Comparison of ENCODE assay signal across 15 cellular contexts in genomic region chr11:47991894-47992293, GRCh38. TPM values are rescaled to one million over a fixed set of nuclear protein-coding genes. Genes with fewer than 3 reads are reported as not detected.
DNase-seq lines count a peak whose midpoint lies in the region; ATAC-seq and TF ChIP-seq lines count a peak whose summit lies in the region.
"Had no signal": no experiment of that assay in that cellular context is flagged by ENCODE, and none has a peak within 500 bp of the region (broad histone marks: within the 10 kb centered on the region; RNA-seq: fewer than 3 reads in every experiment).

No MANE protein-coding gene starts in this region.

- peak overlapping the region; percentile 7 to 83 (median 62) for H3K27ac ChIP-seq in Peyer's patch
- H3K27ac ChIP-seq: adrenal gland, RWPE1, uterus had no signal

- H3K36me3 ChIP-seq in Peyer's patch, result no peaks in the 10 kb centered on the region
- H3K36me3 ChIP-seq: adrenal gland, uterus had no signal

- DNase-seq in activated naive CD4-positive, alpha-beta T cell treated with anti-CD3 and anti-CD28 coated beads for 36 hours, result no peak
- no peak for DNase-seq in activated naive CD4-positive, alpha-beta T cell treated with Interleukin-2 at 50 U/mL for 16 hours
- DNase-seq in Peyer's patch, result no peak
- no peak for DNase-seq in immature natural killer cell
- DNase-seq in stimulated activated effector memory CD8-positive, alpha-beta T cell treated with anti-CD3 and anti-CD28 coated beads, Interleukin-12 subunit alpha, Interleukin-12 subunit beta, amount 100 ng/mL, for 72 hours (ENCODE audit: low spot score in 2 of 2), result no peak
- no peak for DNase-seq in activated CD8-positive, alpha-beta memory T cell treated with anti-CD3 and anti-CD28 coated beads for 24 hours
- DNase-seq in islet precursor cell, result no peak
- DNase-seq: activated CD8-positive, alpha-beta memory T cell treated with anti-CD3 and anti-CD28 coated beads, Interleukin-2, amount 10 ng/mL, durations not matched to agents 7 days and 5 days; adrenal gland; IMR-90; uterus had no signal

- no peaks in the 10 kb centered on the region for H3K27me3 Mint-ChIP-seq in activated naive CD4-positive, alpha-beta T cell treated with anti-CD3 and anti-CD28 coated beads for 36 hours (ENCODE audit: low read depth)
- peaks cover 0 to 2% (median 0%) of the 10 kb centered on the region in 3 donors for H3K27me3 Mint-ChIP-seq in immature natural killer cell (ENCODE audit: low read depth in 3 of 3)
- H3K27me3 Mint-ChIP-seq: activated CD8-positive, alpha-beta memory T cell treated with anti-CD3 and anti-CD28 coated beads, Interleukin-2, amount 10 ng/mL, durations not matched to agents 7 days and 5 days; dendritic cell treated with granulocyte-macrophage colony-stimulating factor and Interleukin-4, amounts not matched to agents 40 ng/mL and 50 ng/mL, for 4 days had no signal

- peak overlapping the region; percentile 54 for H3K27ac Mint-ChIP-seq in activated naive CD4-positive, alpha-beta T cell treated with anti-CD3 and anti-CD28 coated beads for 36 hours
- H3K27ac Mint-ChIP-seq in immature natural killer cell, result peak overlapping the region in 5 of 6 donors; percentile 47 to 85 (median 73)
- peak overlapping the region; percentile 74 for H3K27ac Mint-ChIP-seq in stimulated activated effector memory CD8-positive, alpha-beta T cell treated with anti-CD3 and anti-CD28 coated beads, Interleukin-12 subunit alpha, Interleukin-12 subunit beta, amount 100 ng/mL, for 72 hours

- CTCF ChIA-PET in activated naive CD4-positive, alpha-beta T cell treated with anti-CD3 and anti-CD28 coated beads for 36 hours (lab: Charles Lee), result interaction anchor here (0.5 to 2.7 kb wide), 2 partner anchors 9 to 138 kb away, joined by 3 to 13 read pairs; no protein-coding TSS in a partner anchor

- H3K36me3 Mint-ChIP-seq in activated naive CD4-positive, alpha-beta T cell treated with anti-CD3 and anti-CD28 coated beads for 36 hours (ENCODE audit: low read depth), result no peaks in the 10 kb centered on the region
- H3K36me3 Mint-ChIP-seq in immature natural killer cell, result no peaks in the 10 kb centered on the region
- H3K36me3 Mint-ChIP-seq in stimulated activated effector memory CD8-positive, alpha-beta T cell treated with anti-CD3 and anti-CD28 coated beads, Interleukin-12 subunit alpha, Interleukin-12 subunit beta, amount 100 ng/mL, for 72 hours, result peaks cover 33% of the 10 kb centered on the region
- H3K36me3 Mint-ChIP-seq: mesothelial cell of epicardium had no signal

- TF ChIP-seq POLR2A in Peyer's patch (IDR thresholded peaks at IDR 0.05), result no peak

- H3K4me1 Mint-ChIP-seq in activated naive CD4-positive, alpha-beta T cell treated with anti-CD3 and anti-CD28 coated beads for 36 hours (ENCODE audit: low read depth), result peaks cover 51% of the 10 kb centered on the region
- peaks cover 53 to 77% of the 10 kb centered on the region in 2 donors for H3K4me1 Mint-ChIP-seq in immature natural killer cell
- H3K4me1 Mint-ChIP-seq in stimulated activated effector memory CD8-positive, alpha-beta T cell treated with anti-CD3 and anti-CD28 coated beads, Interleukin-12 subunit alpha, Interleukin-12 subunit beta, amount 100 ng/mL, for 72 hours, result peaks cover 45% of the 10 kb centered on the region

- peak overlapping the region; percentile 58 for H3K4me3 Mint-ChIP-seq in activated naive CD4-positive, alpha-beta T cell treated with anti-CD3 and anti-CD28 coated beads for 36 hours
- no peak overlapping the region for H3K4me3 Mint-ChIP-seq in immature natural killer cell
- peak overlapping the region; percentile 44 for H3K4me3 Mint-ChIP-seq in stimulated activated effector memory CD8-positive, alpha-beta T cell treated with anti-CD3 and anti-CD28 coated beads, Interleukin-12 subunit alpha, Interleukin-12 subunit beta, amount 100 ng/mL, for 72 hours
- H3K4me3 Mint-ChIP-seq: dendritic cell treated with granulocyte-macrophage colony-stimulating factor and Interleukin-4, amounts not matched to agents 40 ng/mL and 50 ng/mL, for 4 days had no signal

- H3K27me3 ChIP-seq in Peyer's patch, result no peaks in the 10 kb centered on the region
- H3K27me3 ChIP-seq: adrenal gland, uterus had no signal

- H3K9me3 ChIP-seq in Peyer's patch, result no peaks in the 10 kb centered on the region
- H3K9me3 ChIP-seq: adrenal gland, uterus had no signal

- intact Hi-C loops in activated naive CD4-positive, alpha-beta T cell treated with anti-CD3 and anti-CD28 coated beads for 36 hours (cut with micrococcal nuclease), result no loop called here

- no peaks in the 10 kb centered on the region for H3K9me3 Mint-ChIP-seq in activated naive CD4-positive, alpha-beta T cell treated with anti-CD3 and anti-CD28 coated beads for 36 hours
- no peaks in the 10 kb centered on the region for H3K9me3 Mint-ChIP-seq in immature natural killer cell
- H3K9me3 Mint-ChIP-seq in stimulated activated effector memory CD8-positive, alpha-beta T cell treated with anti-CD3 and anti-CD28 coated beads, Interleukin-12 subunit alpha, Interleukin-12 subunit beta, amount 100 ng/mL, for 72 hours, result no peaks in the 10 kb centered on the region
- H3K9me3 Mint-ChIP-seq: dendritic cell treated with granulocyte-macrophage colony-stimulating factor and Interleukin-4, amounts not matched to agents 40 ng/mL and 50 ng/mL, for 4 days; mesothelial cell of epicardium had no signal

- no peak for ATAC-seq in stimulated activated effector memory CD8-positive, alpha-beta T cell treated with anti-CD3 and anti-CD28 coated beads, Interleukin-12 subunit alpha, Interleukin-12 subunit beta, amount 100 ng/mL, for 72 hours
- no peak for ATAC-seq in HG03108 (IDR thresholded peaks at IDR 0.05; ENCODE audit: unreplicated experiment)

- H3K4me1 ChIP-seq in Peyer's patch, result peaks cover 0 to 71% (median 6%) of the 10 kb centered on the region in 4 donors
- H3K4me1 ChIP-seq: uterus had no signal

- no peak for TF ChIP-seq CTCF in Peyer's patch (IDR thresholded peaks at IDR 0.05)

- H3K4me3 ChIP-seq in Peyer's patch, result no peak overlapping the region
- H3K4me3 ChIP-seq: adrenal gland, uterus had no signal

RNA-seq across cellular contexts. Expression of gene PTPRJ, which starts 11.5 kb away (rescaled TPM):
- total RNA-seq in activated naive CD4-positive, alpha-beta T cell treated with anti-CD3 and anti-CD28 coated beads for 36 hours, result 10 to 100 TPM in 1 of 2 experiments, 1 to 10 TPM in 1; 8.2 to 10.7 TPM
- 10 to 100 TPM; 28.1 to 50.1 (median 37.5) TPM for total RNA-seq in Peyer's patch
- polyA plus RNA-seq in immature natural killer cell, result 10 to 100 TPM; 10.0 to 19.0 (median 18.0) TPM

Comparison
In these comparisons a context has a peak if more than half of its experiments do, and no peak if none do; other contexts are left out.
1. H3K4me3 Mint-ChIP-seq: peak in activated naive CD4-positive, alpha-beta T cell treated with anti-CD3 and anti-CD28 coated beads for 36 hours (single experiment) and stimulated activated effector memory CD8-positive, alpha-beta T cell treated with anti-CD3 and anti-CD28 coated beads, Interleukin-12 subunit alpha, Interleukin-12 subunit beta, amount 100 ng/mL, for 72 hours (single experiment); none in immature natural killer cell (0 of 5).
2. Peak in every context shown above with its lines, with median percentiles within 50 percentile points of each other: H3K27ac Mint-ChIP-seq.